Comparison of ENCODE assay signal across 8 cellular contexts in genomic region chr15:45522931-45523331, GRCh38. TPM values are rescaled to one million over a fixed set of nuclear protein-coding genes. Genes with fewer than 3 reads are reported as not detected.
DNase-seq lines count a peak whose midpoint lies in the region; ATAC-seq and TF ChIP-seq lines count a peak whose summit lies in the region.

No MANE protein-coding gene starts in this region.

- H3K4me2 ChIP-seq in OCI-LY3 (ENCODE audit: low read length), result peak overlapping the region; percentile 96

- TF ChIP-seq POLR2A in uterus (IDR thresholded peaks at IDR 0.05), result no peak

- H3K9me3 ChIP-seq in OCI-LY3 (ENCODE audit: insufficient read depth, low read length), result no peaks in the 10 kb centered on the region
- no peaks in the 10 kb centered on the region for H3K9me3 ChIP-seq in duodenal mucosa (ENCODE audit: control insufficient read depth in 1 of 2, low read length in 2 of 2)
- H3K9me3 ChIP-seq in mononuclear cell (ENCODE audit: low read depth, low read length), result no peaks in the 10 kb centered on the region
- no peaks in the 10 kb centered on the region for H3K9me3 ChIP-seq in uterus

- DNase-seq in NCI-H345 (lab: John Stamatoyannopoulos, UW) (peak; percentile 28), NCI-H345 treated with DMSO at 0.1 percent for 48 hours (lab: John Stamatoyannopoulos, UW; ENCODE audit: unreplicated experiment) (no peak), uterus (no peak), DMS153 (lab: John Stamatoyannopoulos, UW) (no peak)

- no peak overlapping the region for H3K27ac ChIP-seq in OCI-LY3 (ENCODE audit: low read length)
- H3K27ac ChIP-seq in duodenal mucosa (ENCODE audit: low read depth, low read length), result peak overlapping the region; percentile 15
- peak overlapping the region; percentile 94 for H3K27ac ChIP-seq in uterus

- no peak for ATAC-seq in GM19328 (IDR thresholded peaks at IDR 0.05; ENCODE audit: unreplicated experiment)

- H3K36me3 ChIP-seq in OCI-LY3 (replicated peaks; ENCODE audit: low read depth, low read length) (no peaks in the 10 kb centered on the region), duodenal mucosa (ENCODE audit: control insufficient read depth in 1 of 2, insufficient read depth in 2 of 2, low read length in 2 of 2) (peaks cover 0 to 4% of the 10 kb centered on the region in 2 donors), uterus (no peaks in the 10 kb centered on the region)

- H3K9ac ChIP-seq in OCI-LY3 (ENCODE audit: low read length) (peak overlapping the region; percentile 57), duodenal mucosa (ENCODE audit: low read depth in 1 of 2, low read length in 2 of 2) (peak overlapping the region; percentile 28 to 62)

- no peaks in the 10 kb centered on the region for H3K79me2 ChIP-seq in OCI-LY3 (ENCODE audit: low read length)

- TF ChIP-seq CTCF in OCI-LY3 (IDR thresholded peaks at IDR 0.05; ENCODE audit: low read depth, low read length) (no peak), uterus (IDR thresholded peaks at IDR 0.05) (no peak)

- peak overlapping the region; percentile 79 for H3K4me3 ChIP-seq in OCI-LY3 (ENCODE audit: low read length)
- H3K4me3 ChIP-seq in duodenal mucosa (ENCODE audit: low read depth in 1 of 2, low read length in 2 of 2), result peak overlapping the region; percentile 87 to 91
- peak overlapping the region; percentile 63 for H3K4me3 ChIP-seq in mononuclear cell (ENCODE audit: low read length)
- H3K4me3 ChIP-seq in uterus, result peak overlapping the region; percentile 60 to 79

- H4K20me1 ChIP-seq in OCI-LY3 (ENCODE audit: insufficient read depth, low read length), result no peaks in the 10 kb centered on the region

- H2AFZ ChIP-seq in OCI-LY3 (ENCODE audit: low read depth, low read length), result peak overlapping the region; percentile 84

- H3K4me1 ChIP-seq in OCI-LY3 (ENCODE audit: low read length), result peaks cover 12% of the 10 kb centered on the region; the same call in 1 of the 2 replicates
- peaks cover 17% of the 10 kb centered on the region in 2 donors for H3K4me1 ChIP-seq in duodenal mucosa (ENCODE audit: control insufficient read depth in 1 of 2, insufficient read depth in 2 of 2, low read length in 2 of 2)
- H3K4me1 ChIP-seq in mononuclear cell (ENCODE audit: insufficient read depth, low read length), result peaks cover 15% of the 10 kb centered on the region
- H3K4me1 ChIP-seq in uterus, result peaks cover 3 to 4% of the 10 kb centered on the region in 2 donors

- H3K27me3 ChIP-seq in OCI-LY3 (ENCODE audit: low read depth, low read length) (peaks cover 16% of the 10 kb centered on the region), duodenal mucosa (ENCODE audit: control insufficient read depth in 1 of 2, insufficient read depth in 2 of 2, low read length in 2 of 2) (no peaks in the 10 kb centered on the region), mononuclear cell (ENCODE audit: insufficient read depth, low read length) (peaks cover 35% of the 10 kb centered on the region), uterus (no peaks in the 10 kb centered on the region)

- intact Hi-C loops in uterus (cut with DNase I; ENCODE audit: low total_unique reads), result no loop called here

RNA-seq across cellular contexts. Expression of gene SLC30A4, which starts 0.4 kb away (rescaled TPM):
- total RNA-seq in mononuclear cell (3.4 TPM), uterus (10 to 100 TPM in 2 of 4 donors, 1 to 10 TPM in 2; 7.2 to 27.0 (median 11.3) TPM)
